14 cellular contexts compared by ENCODE assay signal in the genomic region with DNA sequence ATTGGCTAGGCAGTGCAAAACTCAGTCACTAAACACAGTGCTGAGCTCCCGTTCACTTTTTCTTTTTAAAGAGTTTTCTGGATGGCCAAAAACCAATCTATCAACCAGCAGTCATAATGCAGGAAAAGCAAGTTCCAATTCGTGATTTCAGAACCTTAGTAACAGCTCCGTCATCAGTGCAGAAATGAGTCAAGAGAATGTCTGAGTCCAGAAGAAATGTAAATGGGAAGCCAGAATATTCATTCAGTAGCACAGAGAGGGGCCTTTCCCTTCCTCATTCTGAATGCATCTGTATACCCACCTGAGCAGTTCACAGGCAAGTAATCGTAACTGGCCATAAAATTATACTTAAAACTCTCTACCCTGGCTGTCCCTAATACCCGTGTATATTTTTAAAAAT. TPM values are rescaled to one million over a fixed set of nuclear protein-coding genes. Genes with fewer than 3 reads are reported as not detected.
DNase-seq lines count a peak whose midpoint lies in the region; ATAC-seq and TF ChIP-seq lines count a peak whose summit lies in the region.
"Had no signal": no experiment of that assay in that cellular context is flagged by ENCODE, and none has a peak within 500 bp of the region (broad histone marks: within the 10 kb centered on the region; RNA-seq: fewer than 3 reads in every experiment).

No MANE protein-coding gene starts in this region.

- 71 to 72% methylated on average over 5 of the region's 5 CpGs for WGBS in lower leg skin, 2 donors

- ATAC-seq in GM18520 (IDR thresholded peaks at IDR 0.05; ENCODE audit: unreplicated experiment) (peak; percentile 81), HG02588 (IDR thresholded peaks at IDR 0.05; ENCODE audit: unreplicated experiment) (peak; percentile 84), HG03565 (IDR thresholded peaks at IDR 0.05; ENCODE audit: unreplicated experiment) (peak; percentile 72), omental fat pad (ENCODE audit: low FRiP score) (no peak)
- ATAC-seq: left ventricle myocardium superior; naive thymus-derived CD8-positive, alpha-beta T cell had no signal

- TF ChIP-seq CTCF in GM12865 (IDR thresholded peaks at IDR 0.05; ENCODE audit: insufficient read depth, low read depth, low read length, missing control alignments) (no peak), omental fat pad (IDR thresholded peaks at IDR 0.05) (no peak), lower leg skin (IDR thresholded peaks at IDR 0.05) (no peak)

- TF ChIP-seq POLR2A in lower leg skin (IDR thresholded peaks at IDR 0.05) = no peak

- H3K4me3 ChIP-seq in GM12865 (ENCODE audit: low read depth, low read length) (no peak overlapping the region), lower leg skin (ENCODE audit: low read depth, poor library complexity, severe bottlenecking) (no peak overlapping the region)
- H3K4me3 ChIP-seq: sigmoid colon had no signal

- intact Hi-C loops in lower leg skin (cut with DNase I; ENCODE audit: low total_unique reads) = no loop called here

- DNase-seq in GM12865 (ENCODE audit: low read depth) (peak; percentile 54), omental fat pad (ENCODE audit: low spot score) (no peak), glomerular visceral epithelial cell (ENCODE audit: extremely low spot score) (no peak), lower leg skin (ENCODE audit: low spot score in 2 of 2) (no peak), DMS114 treated with DMSO at 0.1 percent for 48 hours (lab: John Stamatoyannopoulos, UW; ENCODE audit: unreplicated experiment) (no peak)
- DNase-seq: activated CD8-positive, alpha-beta memory T cell treated with anti-CD3 and anti-CD28 coated beads, Interleukin-2, amount 50 U/mL, for 4 hours; BE2C; left ventricle myocardium superior; MM.1S; naive thymus-derived CD8-positive, alpha-beta T cell; sigmoid colon had no signal

RNA-seq across cellular contexts. Expression of gene HUS1B, which starts 20.4 kb away (rescaled TPM):
- total RNA-seq in omental fat pad (1 to 10 TPM in 2 of 4 donors, under 1 TPM in 1, not detected in 1; 0.88 to 5.4 (median 3.0) TPM), lower leg skin (1 to 10 TPM in 1 of 4 donors, under 1 TPM in 2, not detected in 1; 0.49 to 1.5 (median 0.72) TPM)
- total RNA-seq: left ventricle myocardium superior had no signal

RNA-seq across cellular contexts. Expression of gene EXOC2, which starts 56.5 kb away (rescaled TPM):
- total RNA-seq in omental fat pad (10 to 100 TPM; 18.1 to 32.3 (median 21.6) TPM), lower leg skin (10 to 100 TPM; 19.5 to 23.6 (median 20.9) TPM)
